In the genomic region with DNA sequence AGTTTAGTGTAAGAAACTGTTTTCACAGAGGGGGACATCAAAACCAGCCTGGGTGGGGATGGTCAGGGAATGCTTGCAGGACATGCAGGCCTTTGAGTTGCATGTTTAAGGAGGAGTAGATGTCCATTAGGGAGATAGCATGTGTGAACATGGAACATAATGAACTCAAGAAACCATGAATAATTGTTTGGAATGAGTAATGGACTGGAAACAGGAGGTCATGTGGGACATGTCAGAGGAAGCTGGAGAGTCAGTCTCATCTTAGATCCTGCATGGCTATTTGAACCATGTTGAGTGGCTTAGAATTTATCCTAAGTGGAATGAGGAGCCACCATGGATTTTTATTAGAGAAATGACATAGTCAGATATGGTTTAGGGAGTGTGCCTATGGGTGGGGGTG, we compare ENCODE assay signal across 22 cellular contexts.
DNase-seq lines count a peak whose midpoint lies in the region; ATAC-seq and TF ChIP-seq lines count a peak whose summit lies in the region.
"Had no signal": no experiment of that assay in that cellular context is flagged by ENCODE, and none has a peak within 500 bp of the region (broad histone marks: within the 10 kb centered on the region; RNA-seq: fewer than 3 reads in every experiment).

No MANE protein-coding gene starts in this region.

- no peaks in the 10 kb centered on the region for H3K36me3 ChIP-seq in PC-3 (ENCODE audit: low read depth, low read length)

- no peaks in the 10 kb centered on the region for H3K27me3 Mint-ChIP-seq in dendritic cell treated with granulocyte-macrophage colony-stimulating factor and Interleukin-4, amounts not matched to agents 40 ng/mL and 50 ng/mL, for 4 days
- no peaks in the 10 kb centered on the region for H3K27me3 Mint-ChIP-seq in activated T-helper 1 cell treated with anti-CD3 and anti-CD28 coated beads, Interleukin-12 subunit alpha, Interleukin-12 subunit beta, Interleukin-2, Interleukin-4 antibody, amounts not matched to agents 30 ng/mL and 10 ng/mL and 1 ng/mL, durations not matched to agents 14 hours and 24 hours and 36 hours (ENCODE audit: insufficient read depth)
- no peaks in the 10 kb centered on the region for H3K27me3 Mint-ChIP-seq in activated CD4-positive, alpha-beta memory T cell treated with anti-CD3 and anti-CD28 coated beads, Interleukin-2, amount 10 ng/mL, durations not matched to agents 7 days and 5 days

- no peaks in the 10 kb centered on the region for H3K9me3 ChIP-seq in PC-3 (ENCODE audit: low read length)

- H3K27me3 ChIP-seq in PC-3 (ENCODE audit: low read length) (no peaks in the 10 kb centered on the region), foreskin keratinocyte (no peaks in the 10 kb centered on the region)

- H3K27ac ChIP-seq in PC-3 (ENCODE audit: low read length) (no peak overlapping the region), foreskin keratinocyte (no peak overlapping the region)
- H3K27ac ChIP-seq: GM23248, SK-N-MC had no signal

- no peaks in the 10 kb centered on the region for H3F3A ChIP-seq in PC-3 (ENCODE audit: low read length, unreplicated experiment)

- H3K9me3 Mint-ChIP-seq in dendritic cell treated with granulocyte-macrophage colony-stimulating factor and Interleukin-4, amounts not matched to agents 40 ng/mL and 50 ng/mL, for 4 days: no peaks in the 10 kb centered on the region
- no peaks in the 10 kb centered on the region for H3K9me3 Mint-ChIP-seq in activated T-helper 1 cell treated with anti-CD3 and anti-CD28 coated beads, Interleukin-12 subunit alpha, Interleukin-12 subunit beta, Interleukin-2, Interleukin-4 antibody, amounts not matched to agents 30 ng/mL and 10 ng/mL and 1 ng/mL, durations not matched to agents 14 hours and 24 hours and 36 hours
- no peaks in the 10 kb centered on the region for H3K9me3 Mint-ChIP-seq in activated CD4-positive, alpha-beta memory T cell treated with anti-CD3 and anti-CD28 coated beads, Interleukin-2, amount 10 ng/mL, durations not matched to agents 7 days and 5 days

- H3K9ac ChIP-seq in PC-3 (ENCODE audit: low read length): no peak overlapping the region
- H3K9ac ChIP-seq: GM23248 had no signal

- H3K79me2 ChIP-seq in PC-3 (ENCODE audit: low read length): no peaks in the 10 kb centered on the region

- CTCF ChIA-PET in PC-3 (lab: Charles Lee): no interaction called here
- CTCF ChIA-PET in activated CD4-positive, alpha-beta memory T cell treated with anti-CD3 and anti-CD28 coated beads, Interleukin-2, amount 10 ng/mL, durations not matched to agents 7 days and 5 days (lab: Charles Lee): no interaction called here

- POLR2A ChIA-PET in PC-3 (lab: Charles Lee; ENCODE audit: unreplicated experiment): no interaction called here
- POLR2A ChIA-PET in activated CD4-positive, alpha-beta memory T cell treated with anti-CD3 and anti-CD28 coated beads, Interleukin-2, amount 10 ng/mL, durations not matched to agents 7 days and 5 days (lab: Charles Lee): no interaction called here

- H4K20me1 ChIP-seq in PC-3 (ENCODE audit: low read length): no peaks in the 10 kb centered on the region

- no TSS peak for BruUV-seq in PC-3 (replicated peaks; lab: Mats Ljungman, UMichigan)

- intact Hi-C loops in PC-3 (cut with micrococcal nuclease): no loop called here
- intact Hi-C loops in dendritic cell treated with granulocyte-macrophage colony-stimulating factor and Interleukin-4, amounts not matched to agents 40 ng/mL and 50 ng/mL, for 4 days (cut with micrococcal nuclease): no loop called here
- intact Hi-C loops in activated T-helper 1 cell treated with anti-CD3 and anti-CD28 coated beads, Interleukin-12 subunit alpha, Interleukin-12 subunit beta, Interleukin-2, Interleukin-4 antibody, amounts not matched to agents 30 ng/mL and 10 ng/mL and 1 ng/mL, durations not matched to agents 14 hours and 24 hours and 36 hours (cut with micrococcal nuclease): no loop called here

- peak overlapping the region; percentile 5 for H3K27ac Mint-ChIP-seq in dendritic cell treated with granulocyte-macrophage colony-stimulating factor and Interleukin-4, amounts not matched to agents 40 ng/mL and 50 ng/mL, for 4 days
- no peak overlapping the region for H3K27ac Mint-ChIP-seq in activated T-helper 1 cell treated with anti-CD3 and anti-CD28 coated beads, Interleukin-12 subunit alpha, Interleukin-12 subunit beta, Interleukin-2, Interleukin-4 antibody, amounts not matched to agents 30 ng/mL and 10 ng/mL and 1 ng/mL, durations not matched to agents 14 hours and 24 hours and 36 hours
- no peak overlapping the region for H3K27ac Mint-ChIP-seq in activated CD4-positive, alpha-beta memory T cell treated with anti-CD3 and anti-CD28 coated beads, Interleukin-2, amount 10 ng/mL, durations not matched to agents 7 days and 5 days

- TF ChIP-seq CTCF in PC-3 (conservative IDR thresholded peaks at IDR 0.05; ENCODE audit: low read depth, low read length): no peak
- TF ChIP-seq CTCF in foreskin keratinocyte (conservative IDR thresholded peaks at IDR 0.05): no peak

- no peaks in the 10 kb centered on the region for H3K36me3 Mint-ChIP-seq in dendritic cell treated with granulocyte-macrophage colony-stimulating factor and Interleukin-4, amounts not matched to agents 40 ng/mL and 50 ng/mL, for 4 days (ENCODE audit: low read depth)
- H3K36me3 Mint-ChIP-seq in activated T-helper 1 cell treated with anti-CD3 and anti-CD28 coated beads, Interleukin-12 subunit alpha, Interleukin-12 subunit beta, Interleukin-2, Interleukin-4 antibody, amounts not matched to agents 30 ng/mL and 10 ng/mL and 1 ng/mL, durations not matched to agents 14 hours and 24 hours and 36 hours (ENCODE audit: low read depth): no peaks in the 10 kb centered on the region
- no peaks in the 10 kb centered on the region for H3K36me3 Mint-ChIP-seq in activated CD4-positive, alpha-beta memory T cell treated with anti-CD3 and anti-CD28 coated beads, Interleukin-2, amount 10 ng/mL, durations not matched to agents 7 days and 5 days (ENCODE audit: low read depth)

- no peak for ATAC-seq in PC-3
- ATAC-seq in foreskin keratinocyte: peak; percentile 70
- ATAC-seq: K562, Panc1 had no signal

- H3K9me2 ChIP-seq in PC-3 (replicated peaks; ENCODE audit: low read length): no peaks in the 10 kb centered on the region

- H3K4me1 ChIP-seq in PC-3 (ENCODE audit: insufficient read depth, low read length) (no peaks in the 10 kb centered on the region), foreskin keratinocyte (peaks cover 3% of the 10 kb centered on the region)

- H3K4me3 Mint-ChIP-seq in dendritic cell treated with granulocyte-macrophage colony-stimulating factor and Interleukin-4, amounts not matched to agents 40 ng/mL and 50 ng/mL, for 4 days: no peak overlapping the region
- H3K4me3 Mint-ChIP-seq in activated T-helper 1 cell treated with anti-CD3 and anti-CD28 coated beads, Interleukin-12 subunit alpha, Interleukin-12 subunit beta, Interleukin-2, Interleukin-4 antibody, amounts not matched to agents 30 ng/mL and 10 ng/mL and 1 ng/mL, durations not matched to agents 14 hours and 24 hours and 36 hours: no peak overlapping the region
- no peak overlapping the region for H3K4me3 Mint-ChIP-seq in activated CD4-positive, alpha-beta memory T cell treated with anti-CD3 and anti-CD28 coated beads, Interleukin-2, amount 10 ng/mL, durations not matched to agents 7 days and 5 days

- peaks cover 26% of the 10 kb centered on the region for H3K4me1 Mint-ChIP-seq in dendritic cell treated with granulocyte-macrophage colony-stimulating factor and Interleukin-4, amounts not matched to agents 40 ng/mL and 50 ng/mL, for 4 days (ENCODE audit: low read depth)
- no peaks in the 10 kb centered on the region for H3K4me1 Mint-ChIP-seq in activated T-helper 1 cell treated with anti-CD3 and anti-CD28 coated beads, Interleukin-12 subunit alpha, Interleukin-12 subunit beta, Interleukin-2, Interleukin-4 antibody, amounts not matched to agents 30 ng/mL and 10 ng/mL and 1 ng/mL, durations not matched to agents 14 hours and 24 hours and 36 hours (ENCODE audit: low read depth)
- no peaks in the 10 kb centered on the region for H3K4me1 Mint-ChIP-seq in activated CD4-positive, alpha-beta memory T cell treated with anti-CD3 and anti-CD28 coated beads, Interleukin-2, amount 10 ng/mL, durations not matched to agents 7 days and 5 days

- H3K4me2 ChIP-seq in PC-3 (ENCODE audit: low read length): no peak overlapping the region

- H3K4me3 ChIP-seq in PC-3 (ENCODE audit: low read length): no peak overlapping the region
- H3K4me3 ChIP-seq: GM23248, K562, SK-N-MC had no signal

- H2AFZ ChIP-seq in PC-3 (ENCODE audit: low read length): no peak overlapping the region
- H2AFZ ChIP-seq: GM23248 had no signal

- DNase-seq in ELR (ENCODE audit: low read depth) (peak; percentile 25), PC-3 (peak; percentile 15), foreskin keratinocyte (peak in 1 of 2 donors; percentile 31), NCI-H1105 treated with DMSO at 0.1 percent for 48 hours (lab: John Stamatoyannopoulos, UW) (no peak)
- DNase-seq in activated T-helper 1 cell treated with anti-CD3 and anti-CD28 coated beads, Interleukin-12 subunit alpha, Interleukin-12 subunit beta, Interleukin-2, Interleukin-4 antibody, amounts not matched to agents 30 ng/mL and 10 ng/mL and 1 ng/mL, durations not matched to agents 14 hours and 24 hours and 36 hours (ENCODE audit: low spot score): no peak
- no peak for DNase-seq in stimulated activated naive CD4-positive, alpha-beta T cell treated with Interleukin-2 at 50 U/mL for 16 hours (lab: John Stamatoyannopoulos, UW)
- no peak for DNase-seq in activated CD4-positive, alpha-beta memory T cell treated with anti-CD3 and anti-CD28 coated beads, Interleukin-2, amount 10 ng/mL, durations not matched to agents 7 days and 5 days
- DNase-seq: Calu3, GM23248, H7, Kasumi-1, MM.1S, NCI-H1417, NCI-H1694 treated with DMSO at 0.1 percent for 48 hours, NCI-H2081, NCI-H2227 treated with DMSO at 0.1 percent for 48 hours, NCI-H526 treated with DMSO at 0.1 percent for 48 hours, SIG-M5 had no signal

Comparison
In these comparisons a context has a peak if more than half of its experiments do, and no peak if none do; other contexts are left out.
1. DNase-seq: peak in ELR (single experiment) and PC-3 (single experiment); none in NCI-H1105 treated with DMSO at 0.1 percent for 48 hours (single experiment), activated T-helper 1 cell treated with anti-CD3 and anti-CD28 coated beads, Interleukin-12 subunit alpha, Interleukin-12 subunit beta, Interleukin-2, Interleukin-4 antibody, amounts not matched to agents 30 ng/mL and 10 ng/mL and 1 ng/mL, durations not matched to agents 14 hours and 24 hours and 36 hours (single experiment), stimulated activated naive CD4-positive, alpha-beta T cell treated with Interleukin-2 at 50 U/mL for 16 hours (single experiment) and activated CD4-positive, alpha-beta memory T cell treated with anti-CD3 and anti-CD28 coated beads, Interleukin-2, amount 10 ng/mL, durations not matched to agents 7 days and 5 days (single experiment).